12 cellular contexts compared by ENCODE assay signal in the genomic region with DNA sequence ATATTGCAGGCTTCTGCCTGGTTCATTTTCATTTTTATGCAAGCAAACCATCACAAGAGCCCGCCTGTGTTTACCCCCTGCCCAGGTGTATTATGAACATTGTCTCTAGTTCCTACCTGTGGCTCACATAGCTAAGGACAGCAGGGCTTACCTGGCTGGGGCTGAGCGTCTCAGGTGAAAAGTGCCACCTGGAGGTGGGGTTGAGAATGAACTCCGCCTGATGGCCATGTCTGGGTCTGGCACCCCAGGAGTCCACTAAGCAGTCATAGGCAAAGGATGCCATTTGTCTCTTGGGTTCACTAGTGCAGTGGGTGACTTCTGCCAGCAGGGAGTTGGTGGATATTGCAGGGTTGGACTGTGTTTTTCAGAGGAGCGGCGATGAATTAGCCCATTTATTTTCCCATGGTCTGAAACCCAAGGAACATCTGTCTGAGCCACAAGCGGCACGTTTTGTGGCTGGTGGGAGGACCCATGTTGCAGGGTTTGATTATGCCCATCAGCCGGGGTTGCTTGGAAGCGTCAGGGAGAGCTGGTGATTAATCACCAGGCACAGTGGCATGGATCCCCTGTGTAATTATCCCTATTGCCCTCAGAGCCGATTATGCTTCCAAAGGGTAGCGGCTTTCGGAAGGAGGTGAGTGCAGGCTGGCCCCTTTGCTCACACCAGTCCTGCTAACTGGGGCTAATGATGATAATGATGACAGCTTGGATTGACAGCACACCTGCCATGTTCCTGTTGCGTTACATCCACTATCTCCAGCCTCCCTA.
DNase-seq lines count a peak whose midpoint lies in the region; ATAC-seq and TF ChIP-seq lines count a peak whose summit lies in the region.
"Had no signal": no experiment of that assay in that cellular context is flagged by ENCODE, and none has a peak within 500 bp of the region (broad histone marks: within the 10 kb centered on the region; RNA-seq: fewer than 3 reads in every experiment).

No MANE protein-coding gene starts in this region.

- H3K27me3 ChIP-seq in Caco-2 (replicated peaks; ENCODE audit: control insufficient read depth, insufficient read depth, low read length) (no peaks in the 10 kb centered on the region), SU-DHL-6 (ENCODE audit: low read length) (no peaks in the 10 kb centered on the region)

- H3K9me3 ChIP-seq in Caco-2 (no peaks in the 10 kb centered on the region), SU-DHL-6 (ENCODE audit: insufficient read depth, low read length) (no peaks in the 10 kb centered on the region)

- H3K27me3 Mint-ChIP-seq in Caco-2 (ENCODE audit: insufficient read depth, unreplicated experiment) = peaks cover 3% of the 10 kb centered on the region
- H3K27me3 Mint-ChIP-seq in naive thymus-derived CD8-positive, alpha-beta T cell = peaks cover 0 to 13% (median 1%) of the 10 kb centered on the region in 5 donors

- H3K4me1 Mint-ChIP-seq in Caco-2 (ENCODE audit: low read depth, unreplicated experiment) = peaks cover 23% of the 10 kb centered on the region
- H3K4me1 Mint-ChIP-seq in naive thymus-derived CD8-positive, alpha-beta T cell = peaks cover 8 to 19% (median 15%) of the 10 kb centered on the region in 4 donors

- peak; percentile 86 to 90 for DNase-seq in Caco-2
- peak; percentile 63 for DNase-seq in HuH-7.5 (ENCODE audit: low spot score)
- DNase-seq in left lobe of liver (ENCODE audit: low spot score) = peak; percentile 54
- DNase-seq in OCI-M2 (lab: John Stamatoyannopoulos, UW; ENCODE audit: unreplicated experiment) = no peak
- no peak for DNase-seq in naive thymus-derived CD8-positive, alpha-beta T cell
- DNase-seq: dorsolateral prefrontal cortex, GF-D8, kidney glomerular epithelial cell, Right ventricle myocardium superior had no signal

- no peaks in the 10 kb centered on the region for H4K20me1 ChIP-seq in SU-DHL-6 (ENCODE audit: low read depth, low read length)

- H3K4me2 ChIP-seq in SU-DHL-6 (ENCODE audit: low read depth, low read length, poor library complexity, severe bottlenecking) = no peak overlapping the region

- no peak overlapping the region for H3K9ac ChIP-seq in SU-DHL-6 (ENCODE audit: low read length)

- H3K27ac ChIP-seq in SU-DHL-6 (ENCODE audit: low read depth, low read length) = no peak overlapping the region
- H3K27ac ChIP-seq: dorsolateral prefrontal cortex had no signal

- H3K9me3 Mint-ChIP-seq in Caco-2 (ENCODE audit: unreplicated experiment) = peaks cover 10% of the 10 kb centered on the region
- no peaks in the 10 kb centered on the region for H3K9me3 Mint-ChIP-seq in naive thymus-derived CD8-positive, alpha-beta T cell

- H3K4me3 Mint-ChIP-seq in Caco-2 (ENCODE audit: unreplicated experiment) = no peak overlapping the region
- no peak overlapping the region for H3K4me3 Mint-ChIP-seq in naive thymus-derived CD8-positive, alpha-beta T cell

- no peak overlapping the region for H3K4me3 ChIP-seq in Caco-2 (ENCODE audit: low read depth, low read length)
- H3K4me3 ChIP-seq in SU-DHL-6 (ENCODE audit: insufficient read depth, low read length, poor library complexity, severe bottlenecking) = no peak overlapping the region
- H3K4me3 ChIP-seq: dorsolateral prefrontal cortex had no signal

- H3K36me3 ChIP-seq in Caco-2 (ENCODE audit: control insufficient read depth, insufficient read depth, low read length) = no peaks in the 10 kb centered on the region
- H3K36me3 ChIP-seq in SU-DHL-6 (ENCODE audit: low read length) = no peaks in the 10 kb centered on the region

- no peak overlapping the region for H3K27ac Mint-ChIP-seq in Caco-2 (ENCODE audit: unreplicated experiment)
- no peak overlapping the region for H3K27ac Mint-ChIP-seq in naive thymus-derived CD8-positive, alpha-beta T cell

- no peak overlapping the region for H2AFZ ChIP-seq in SU-DHL-6 (ENCODE audit: low read depth, low read length, severe bottlenecking)

- no peaks in the 10 kb centered on the region for H3K79me2 ChIP-seq in SU-DHL-6 (ENCODE audit: insufficient read depth, low read length)

- H3K9me2 ChIP-seq in SU-DHL-6 (replicated peaks; ENCODE audit: insufficient read depth, low read length) = no peaks in the 10 kb centered on the region

- CTCF ChIA-PET in Caco-2 (lab: Charles Lee) = interaction anchor here (0.6 to 2.1 kb wide), 29 partner anchors 9 to 161 kb away, joined by 3 to 48 read pairs (median 5); partner anchors contain the start of genes CDH26, FAM217B, PPP1R3D and SYCP2

- no peaks in the 10 kb centered on the region for H3F3A ChIP-seq in SU-DHL-6 (ENCODE audit: insufficient read depth)

- peak; percentile 89 for ATAC-seq in left lobe of liver
- no peak for ATAC-seq in GM18868 (IDR thresholded peaks at IDR 0.05; ENCODE audit: unreplicated experiment)
- no peak for ATAC-seq in GM19395 (IDR thresholded peaks at IDR 0.05; ENCODE audit: unreplicated experiment)
- ATAC-seq in naive thymus-derived CD8-positive, alpha-beta T cell = no peak

- intact Hi-C loops in Caco-2 (cut with micrococcal nuclease; ENCODE audit: unreplicated experiment) = loop anchor here (1.0 kb wide), 4 partner anchors 9 to 101 kb away; no protein-coding TSS in a partner anchor

- POLR2A ChIA-PET in Caco-2 (lab: Charles Lee) = no interaction called here
- POLR2A ChIA-PET in naive thymus-derived CD8-positive, alpha-beta T cell (lab: Charles Lee) = no interaction called here

- no peaks in the 10 kb centered on the region for H3K36me3 Mint-ChIP-seq in Caco-2 (ENCODE audit: insufficient read depth, unreplicated experiment)
- no peaks in the 10 kb centered on the region for H3K36me3 Mint-ChIP-seq in naive thymus-derived CD8-positive, alpha-beta T cell

- TF ChIP-seq CTCF in Caco-2 (IDR thresholded peaks at IDR 0.05; ENCODE audit: insufficient read depth in 1 of 2, low read depth in 1 of 2, low read length in 1 of 2, severe bottlenecking in 1 of 2, unreplicated experiment in 1 of 2) (peak; percentile 94 to 98), SU-DHL-6 (IDR thresholded peaks at IDR 0.05; ENCODE audit: insufficient read depth, low read length, poor library complexity, severe bottlenecking) (peak; percentile 12)

- BruUV-seq in Caco-2 (replicated peaks; lab: Mats Ljungman, UMichigan) = no TSS peak

- H3K4me1 ChIP-seq in Caco-2 = peaks cover 8% of the 10 kb centered on the region

Comparison
In these comparisons a context has a peak if more than half of its experiments do, and no peak if none do; other contexts are left out.
1. DNase-seq: peak in Caco-2 (2 of 2), HuH-7.5 (single experiment) and left lobe of liver (single experiment); none in OCI-M2 (single experiment) and naive thymus-derived CD8-positive, alpha-beta T cell (0 of 10).